ENCODE assay signal across 1 cellular context in the genomic region with DNA sequence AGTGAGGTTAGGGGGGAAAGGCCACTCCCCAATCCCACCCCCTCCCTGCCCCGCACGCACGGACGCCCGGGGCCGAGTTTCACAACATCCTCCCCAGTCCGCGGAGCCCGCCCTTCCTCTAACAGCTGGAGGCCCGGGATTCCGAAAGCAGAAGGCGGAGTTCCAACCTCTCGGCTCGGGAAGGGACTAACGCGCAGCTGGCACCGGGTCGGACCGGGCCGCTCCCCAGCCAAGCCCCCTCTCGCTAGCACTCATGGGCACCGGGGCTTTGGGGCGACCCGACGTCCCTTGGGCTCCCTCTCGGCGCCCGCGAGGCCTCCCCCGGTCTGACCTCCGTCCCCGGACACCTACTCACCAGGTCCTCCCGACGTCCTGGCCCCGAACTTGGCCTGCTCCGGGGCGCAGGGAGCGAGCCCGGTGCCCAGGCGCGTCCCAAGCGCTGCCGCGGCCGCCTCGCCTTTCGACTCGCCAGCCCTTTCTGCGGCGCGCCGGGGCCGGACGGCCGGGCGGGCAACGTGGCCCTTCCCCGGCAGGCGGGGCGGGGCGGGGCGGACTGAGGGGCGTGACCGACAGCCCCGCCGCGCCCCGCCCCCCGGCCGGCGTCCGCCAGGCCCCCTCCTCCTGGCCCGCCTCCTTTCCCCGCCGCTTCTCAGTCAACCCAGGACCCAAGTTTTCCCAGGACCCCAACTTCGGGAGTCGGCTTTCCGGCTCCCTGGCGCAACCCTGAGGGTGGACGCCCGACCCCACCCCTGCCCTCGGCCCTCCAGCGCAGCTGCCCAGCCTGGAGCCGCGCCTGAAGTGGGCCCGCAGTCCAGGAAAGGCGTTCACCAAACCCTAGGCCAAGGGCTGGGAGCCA.
A peak's percentile ranks its signal among the peaks of the same experiment; 100 is the strongest.
TF ChIP-seq lines count a peak whose summit lies in the region.

MGAT1 (minus strand) TSS at position 482 of the 856 bp plus-strand sequence. CDS start 9,835 bp downstream, outside the sequence.

TF ChIP-seq in HepG2, 621 proteins besides CTCF, POLR2A, EP300 and RAD21 (continued from another document and continues in another):
- TF ChIP-seq TAF1 (CRISPR knock-in tag; IDR thresholded peaks at IDR 0.05) (peak; percentile 68; the same call in 1 of the 2 replicates), ZNF605 (CRISPR knock-in tag; IDR thresholded peaks at IDR 0.05) (no peak), NFATC3 (CRISPR knock-in tag; IDR thresholded peaks at IDR 0.05) (no peak), ZNF816 (CRISPR knock-in tag; IDR thresholded peaks at IDR 0.05; ENCODE audit: borderline replicate concordance) (no peak), ZNF558 (CRISPR knock-in tag; IDR thresholded peaks at IDR 0.05; ENCODE audit: borderline replicate concordance) (0 out of 2 replicates have a peak, but pooled peaks have one; percentile 37), MAZ (IDR thresholded peaks at IDR 0.05; ENCODE audit: borderline replicate concordance, low read depth, low read length) (no peak), MAZ (CRISPR knock-in tag; IDR thresholded peaks at IDR 0.05; ENCODE audit: low read depth) (peak; percentile 69; the same call in 1 of the 2 replicates), SMARCE1 (IDR thresholded peaks at IDR 0.05; ENCODE audit: borderline replicate concordance) (no peak), ZNF235 (CRISPR knock-in tag; IDR thresholded peaks at IDR 0.05; ENCODE audit: borderline replicate concordance) (0 out of 2 replicates have a peak, but pooled peaks have one; percentile 34), MTA1 (CRISPR knock-in tag; IDR thresholded peaks at IDR 0.05; ENCODE audit: borderline replicate concordance) (peak; percentile 57; the same call in 1 of the 2 replicates), ZNF276 (CRISPR knock-in tag; IDR thresholded peaks at IDR 0.05; ENCODE audit: low read depth) (no peak), ZNF564 (CRISPR knock-in tag; IDR thresholded peaks at IDR 0.05) (0 out of 2 replicates have a peak, but pooled peaks have one; percentile 71), THYN1 (CRISPR knock-in tag; IDR thresholded peaks at IDR 0.05; ENCODE audit: borderline replicate concordance, low read depth) (no peak), DMAP1 (CRISPR knock-in tag; IDR thresholded peaks at IDR 0.05) (0 out of 2 replicates have a peak, but pooled peaks have one; percentile 60), HOXD1 (CRISPR knock-in tag; IDR thresholded peaks at IDR 0.05) (no peak), MYC (CRISPR knock-in tag; IDR thresholded peaks at IDR 0.05; ENCODE audit: borderline replicate concordance) (peak; percentile 66), ZNF124 (CRISPR knock-in tag; IDR thresholded peaks at IDR 0.05) (no peak), TCF7L2 (IDR thresholded peaks at IDR 0.05; ENCODE audit: low read depth, low read length) (no peak), ZNF782 (CRISPR knock-in tag; IDR thresholded peaks at IDR 0.05; ENCODE audit: borderline replicate concordance) (peak; percentile 53; the same call in 1 of the 2 replicates), PHF8 (CRISPR knock-in tag; IDR thresholded peaks at IDR 0.05) (peak; percentile 64), SP4 (CRISPR knock-in tag; IDR thresholded peaks at IDR 0.05) (no peak), ZNF569 (CRISPR knock-in tag; IDR thresholded peaks at IDR 0.05; ENCODE audit: borderline replicate concordance) (no peak), CHD2 (IDR thresholded peaks at IDR 0.05; ENCODE audit: low read depth, low read length) (no peak), ZHX2 (IDR thresholded peaks at IDR 0.05; ENCODE audit: low read depth) (0 out of 2 replicates have a peak, but pooled peaks have one; percentile 25), ZHX2 (CRISPR knock-in tag; IDR thresholded peaks at IDR 0.05; ENCODE audit: borderline replicate concordance) (no peak; the same call in 1 of the 2 replicates), ZC3H13 (CRISPR knock-in tag; IDR thresholded peaks at IDR 0.05) (peak; percentile 77), DNMT3B (CRISPR knock-in tag; conservative IDR thresholded peaks at IDR 0.05) (no peak), SPEN (CRISPR knock-in tag; IDR thresholded peaks at IDR 0.05; ENCODE audit: low read depth) (peak; percentile 63), ZNF777 (CRISPR knock-in tag; IDR thresholded peaks at IDR 0.05) (peak; percentile 84), HMGXB4 (CRISPR knock-in tag; IDR thresholded peaks at IDR 0.05; ENCODE audit: borderline replicate concordance in 1 of 2, low read depth in 1 of 2) (peak; percentile 21 to 55; a peak in 2 of 4 replicates), CENPX (CRISPR knock-in tag; IDR thresholded peaks at IDR 0.05) (no peak), HNRNPUL1 (IDR thresholded peaks at IDR 0.05; ENCODE audit: low read depth, low read length) (no peak), ZNF790 (CRISPR knock-in tag; IDR thresholded peaks at IDR 0.05; ENCODE audit: borderline replicate concordance) (no peak), MEIS2 (CRISPR knock-in tag; IDR thresholded peaks at IDR 0.05) (peak; percentile 65; the same call in 1 of the 2 replicates), ZBTB7B (CRISPR knock-in tag; IDR thresholded peaks at IDR 0.05) (no peak), ZMYM4 (CRISPR knock-in tag; IDR thresholded peaks at IDR 0.05) (0 out of 2 replicates have a peak, but pooled peaks have one; percentile 27)
- TF ChIP-seq, protein P1, sequence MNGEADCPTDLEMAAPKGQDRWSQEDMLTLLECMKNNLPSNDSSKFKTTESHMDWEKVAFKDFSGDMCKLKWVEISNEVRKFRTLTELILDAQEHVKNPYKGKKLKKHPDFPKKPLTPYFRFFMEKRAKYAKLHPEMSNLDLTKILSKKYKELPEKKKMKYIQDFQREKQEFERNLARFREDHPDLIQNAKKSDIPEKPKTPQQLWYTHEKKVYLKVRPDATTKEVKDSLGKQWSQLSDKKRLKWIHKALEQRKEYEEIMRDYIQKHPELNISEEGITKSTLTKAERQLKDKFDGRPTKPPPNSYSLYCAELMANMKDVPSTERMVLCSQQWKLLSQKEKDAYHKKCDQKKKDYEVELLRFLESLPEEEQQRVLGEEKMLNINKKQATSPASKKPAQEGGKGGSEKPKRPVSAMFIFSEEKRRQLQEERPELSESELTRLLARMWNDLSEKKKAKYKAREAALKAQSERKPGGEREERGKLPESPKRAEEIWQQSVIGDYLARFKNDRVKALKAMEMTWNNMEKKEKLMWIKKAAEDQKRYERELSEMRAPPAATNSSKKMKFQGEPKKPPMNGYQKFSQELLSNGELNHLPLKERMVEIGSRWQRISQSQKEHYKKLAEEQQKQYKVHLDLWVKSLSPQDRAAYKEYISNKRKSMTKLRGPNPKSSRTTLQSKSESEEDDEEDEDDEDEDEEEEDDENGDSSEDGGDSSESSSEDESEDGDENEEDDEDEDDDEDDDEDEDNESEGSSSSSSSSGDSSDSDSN (CRISPR knock-in tag; IDR thresholded peaks at IDR 0.05) = peak; percentile 39; the same call in 1 of the 2 replicates
- TF ChIP-seq, protein P2, sequence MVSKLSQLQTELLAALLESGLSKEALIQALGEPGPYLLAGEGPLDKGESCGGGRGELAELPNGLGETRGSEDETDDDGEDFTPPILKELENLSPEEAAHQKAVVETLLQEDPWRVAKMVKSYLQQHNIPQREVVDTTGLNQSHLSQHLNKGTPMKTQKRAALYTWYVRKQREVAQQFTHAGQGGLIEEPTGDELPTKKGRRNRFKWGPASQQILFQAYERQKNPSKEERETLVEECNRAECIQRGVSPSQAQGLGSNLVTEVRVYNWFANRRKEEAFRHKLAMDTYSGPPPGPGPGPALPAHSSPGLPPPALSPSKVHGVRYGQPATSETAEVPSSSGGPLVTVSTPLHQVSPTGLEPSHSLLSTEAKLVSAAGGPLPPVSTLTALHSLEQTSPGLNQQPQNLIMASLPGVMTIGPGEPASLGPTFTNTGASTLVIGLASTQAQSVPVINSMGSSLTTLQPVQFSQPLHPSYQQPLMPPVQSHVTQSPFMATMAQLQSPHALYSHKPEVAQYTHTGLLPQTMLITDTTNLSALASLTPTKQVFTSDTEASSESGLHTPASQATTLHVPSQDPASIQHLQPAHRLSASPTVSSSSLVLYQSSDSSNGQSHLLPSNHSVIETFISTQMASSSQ (IDR thresholded peaks at IDR 0.05; ENCODE audit: low read depth) = no peak
- TF ChIP-seq, protein P2 (CRISPR knock-in tag; IDR thresholded peaks at IDR 0.05; ENCODE audit: borderline replicate concordance) = no peak
- TF ChIP-seq, protein P3, sequence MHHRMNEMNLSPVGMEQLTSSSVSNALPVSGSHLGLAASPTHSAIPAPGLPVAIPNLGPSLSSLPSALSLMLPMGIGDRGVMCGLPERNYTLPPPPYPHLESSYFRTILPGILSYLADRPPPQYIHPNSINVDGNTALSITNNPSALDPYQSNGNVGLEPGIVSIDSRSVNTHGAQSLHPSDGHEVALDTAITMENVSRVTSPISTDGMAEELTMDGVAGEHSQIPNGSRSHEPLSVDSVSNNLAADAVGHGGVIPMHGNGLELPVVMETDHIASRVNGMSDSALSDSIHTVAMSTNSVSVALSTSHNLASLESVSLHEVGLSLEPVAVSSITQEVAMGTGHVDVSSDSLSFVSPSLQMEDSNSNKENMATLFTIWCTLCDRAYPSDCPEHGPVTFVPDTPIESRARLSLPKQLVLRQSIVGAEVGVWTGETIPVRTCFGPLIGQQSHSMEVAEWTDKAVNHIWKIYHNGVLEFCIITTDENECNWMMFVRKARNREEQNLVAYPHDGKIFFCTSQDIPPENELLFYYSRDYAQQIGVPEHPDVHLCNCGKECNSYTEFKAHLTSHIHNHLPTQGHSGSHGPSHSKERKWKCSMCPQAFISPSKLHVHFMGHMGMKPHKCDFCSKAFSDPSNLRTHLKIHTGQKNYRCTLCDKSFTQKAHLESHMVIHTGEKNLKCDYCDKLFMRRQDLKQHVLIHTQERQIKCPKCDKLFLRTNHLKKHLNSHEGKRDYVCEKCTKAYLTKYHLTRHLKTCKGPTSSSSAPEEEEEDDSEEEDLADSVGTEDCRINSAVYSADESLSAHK (CRISPR knock-in tag; IDR thresholded peaks at IDR 0.05; ENCODE audit: borderline replicate concordance) = no peak
